In genomic region chr3:52892625-52893311, GRCh38 we compare ENCODE assay signal across 8 cellular contexts. TPM values are rescaled to one million over a fixed set of nuclear protein-coding genes. Genes with fewer than 3 reads are reported as not detected.
DNase-seq lines count a peak whose midpoint lies in the region; ATAC-seq and TF ChIP-seq lines count a peak whose summit lies in the region.

No MANE protein-coding gene starts in this region.

- H4K8ac ChIP-seq in neuronal stem cell (ENCODE audit: low read depth, low read length) = no peak overlapping the region

- no peak for ATAC-seq in DND-41 (ENCODE audit: insufficient read depth, low read depth)
- no peak for ATAC-seq in body of pancreas
- no peak for ATAC-seq in HG03139 (IDR thresholded peaks at IDR 0.05; ENCODE audit: unreplicated experiment)

- H3K27me3 ChIP-seq in DND-41 (ENCODE audit: insufficient read depth, low read length, poor library complexity) (no peaks in the 10 kb centered on the region), OCI-LY3 (ENCODE audit: low read depth, low read length) (no peaks in the 10 kb centered on the region), body of pancreas (no peaks in the 10 kb centered on the region), osteoblast (ENCODE audit: insufficient read depth, low read length) (no peaks in the 10 kb centered on the region), neuronal stem cell (ENCODE audit: control insufficient read depth in 3 of 3, insufficient read depth in 3 of 3, low read depth in 1 of 3, low read length in 3 of 3) (no peaks in the 10 kb centered on the region), left ventricle myocardium inferior (ENCODE audit: low read depth) (no peaks in the 10 kb centered on the region)

- intact Hi-C loops in body of pancreas (cut with DNase I) (no loop called here), left ventricle myocardium inferior (cut with micrococcal nuclease) (no loop called here)

- H3K14ac ChIP-seq in neuronal stem cell (ENCODE audit: low read length) = no peak overlapping the region

- H2BK15ac ChIP-seq in neuronal stem cell (ENCODE audit: low read length) = no peak overlapping the region

- no peak overlapping the region for H4K91ac ChIP-seq in neuronal stem cell (ENCODE audit: low read depth, low read length, poor library complexity)

- H2AK5ac ChIP-seq in neuronal stem cell (ENCODE audit: low read depth, low read length) = no peak overlapping the region

- H3K4me1 ChIP-seq in DND-41 (ENCODE audit: insufficient read depth, low read length) = peaks cover 26% of the 10 kb centered on the region
- peaks cover 27% of the 10 kb centered on the region for H3K4me1 ChIP-seq in OCI-LY3 (ENCODE audit: low read length)
- H3K4me1 ChIP-seq in body of pancreas = peaks cover 71% of the 10 kb centered on the region
- peaks cover 29% of the 10 kb centered on the region for H3K4me1 ChIP-seq in osteoblast (ENCODE audit: insufficient read depth, low read length)
- peaks cover 4 to 6% of the 10 kb centered on the region in 2 donors for H3K4me1 ChIP-seq in neuronal stem cell (ENCODE audit: control insufficient read depth in 2 of 2, insufficient read depth in 1 of 2, low read depth in 1 of 2, low read length in 2 of 2)
- peaks cover 67% of the 10 kb centered on the region for H3K4me1 ChIP-seq in left ventricle myocardium inferior

- peaks cover 2% of the 10 kb centered on the region for H3K79me1 ChIP-seq in neuronal stem cell (ENCODE audit: low read depth, low read length)

- H3K27ac ChIP-seq in DND-41 (ENCODE audit: low read length) (no peak overlapping the region), OCI-LY3 (ENCODE audit: low read length) (no peak overlapping the region), body of pancreas (peak overlapping the region; percentile 18 to 79 (median 62)), osteoblast (ENCODE audit: low read depth, low read length) (peak overlapping the region; percentile 5), neuronal stem cell (replicated peaks; ENCODE audit: low read length) (no peak overlapping the region), left ventricle myocardium inferior (replicated peaks) (no peak overlapping the region)

- 53 to 61% methylated on average over 8 of the region's 8 CpGs for WGBS in body of pancreas, 2 donors
- WGBS in neuronal stem cell (ENCODE audit: extremely low coverage in 2 of 2, insufficient read length in 2 of 2, insufficient replicate concordance in 1 of 2), 2 donors = no CpG with 5 or more reads among the region's 8 CpGs

- H4K20me1 ChIP-seq in DND-41 (ENCODE audit: insufficient read depth, low read length) (peaks cover 18% of the 10 kb centered on the region; the same call in 1 of the 2 replicates), OCI-LY3 (ENCODE audit: insufficient read depth, low read length) (no peaks in the 10 kb centered on the region), osteoblast (ENCODE audit: insufficient read depth, low read length) (peaks cover 17% of the 10 kb centered on the region)

- TF ChIP-seq POLR2A in body of pancreas (IDR thresholded peaks at IDR 0.05) = no peak

- peak; percentile 3 for TF ChIP-seq CTCF in DND-41 (IDR thresholded peaks at IDR 0.05; ENCODE audit: borderline replicate concordance, extremely low read depth, low read length, poor library complexity, severe bottlenecking)
- peak; percentile 45 for TF ChIP-seq CTCF in OCI-LY3 (IDR thresholded peaks at IDR 0.05; ENCODE audit: low read depth, low read length)
- peak in 2 of 7 experiments; percentile 4 to 14 for TF ChIP-seq CTCF in body of pancreas (IDR thresholded peaks at IDR 0.05)
- no peak for TF ChIP-seq CTCF in osteoblast (IDR thresholded peaks at IDR 0.05; ENCODE audit: extremely low read depth, low read depth, low read length)
- TF ChIP-seq CTCF in left ventricle myocardium inferior (IDR thresholded peaks at IDR 0.05; ENCODE audit: borderline replicate concordance) = no peak

- no peak overlapping the region for H3K4ac ChIP-seq in neuronal stem cell (ENCODE audit: low read length)

- no peak overlapping the region for H3K4me2 ChIP-seq in DND-41 (ENCODE audit: insufficient read depth, low read length)
- peak overlapping the region; percentile 73 for H3K4me2 ChIP-seq in OCI-LY3 (ENCODE audit: low read length)
- H3K4me2 ChIP-seq in osteoblast (ENCODE audit: insufficient read depth, low read length) = peak overlapping the region; percentile 65
- H3K4me2 ChIP-seq in neuronal stem cell (ENCODE audit: insufficient read depth, low read length, poor library complexity, severe bottlenecking) = no peak overlapping the region

- H3K4me3 ChIP-seq in DND-41 (ENCODE audit: low read depth in 1 of 2, low read length in 2 of 2) (no peak overlapping the region), OCI-LY3 (ENCODE audit: low read length) (peak overlapping the region; percentile 66), body of pancreas (no peak overlapping the region), osteoblast (ENCODE audit: insufficient read depth, low read length) (peak overlapping the region; percentile 50), neuronal stem cell (ENCODE audit: low read length in 2 of 2) (no peak overlapping the region), left ventricle myocardium inferior (no peak overlapping the region)

- H2BK12ac ChIP-seq in neuronal stem cell (ENCODE audit: low read length) = no peak overlapping the region

- H3K79me2 ChIP-seq in DND-41 (ENCODE audit: insufficient read depth, low read length) = peaks cover 37% of the 10 kb centered on the region
- peaks cover 9% of the 10 kb centered on the region; the same call in 1 of the 2 replicates for H3K79me2 ChIP-seq in OCI-LY3 (ENCODE audit: low read length)
- peaks cover 79% of the 10 kb centered on the region for H3K79me2 ChIP-seq in osteoblast (ENCODE audit: insufficient read depth, low read length)

- H3K36me3 ChIP-seq in DND-41 (ENCODE audit: insufficient read depth, low read length) = peaks cover 6% of the 10 kb centered on the region; the same call in 1 of the 2 replicates
- no peaks in the 10 kb centered on the region for H3K36me3 ChIP-seq in OCI-LY3 (replicated peaks; ENCODE audit: low read depth, low read length)
- H3K36me3 ChIP-seq in body of pancreas (replicated peaks in 1 of 2; ENCODE audit: insufficient read depth in 1 of 2, low read depth in 2 of 2) = no peaks in the 10 kb centered on the region
- H3K36me3 ChIP-seq in osteoblast (ENCODE audit: insufficient read depth, low read length) = no peaks in the 10 kb centered on the region
- peaks cover 2 to 4% of the 10 kb centered on the region in 2 donors for H3K36me3 ChIP-seq in neuronal stem cell (replicated peaks in 1 of 2; ENCODE audit: control insufficient read depth in 2 of 2, insufficient read depth in 2 of 2, low read length in 2 of 2)
- no peaks in the 10 kb centered on the region for H3K36me3 ChIP-seq in left ventricle myocardium inferior

- no peak for DNase-seq in DND-41
- DNase-seq in body of pancreas = no peak
- DNase-seq in osteoblast (ENCODE audit: insufficient read length, low spot score, missing footprints) = no peak
- no peak for DNase-seq in NCI-H187 treated with DMSO at 0.1 percent for 48 hours (lab: John Stamatoyannopoulos, UW)
- DNase-seq in neuronal stem cell (ENCODE audit: low spot score) = no peak
- DNase-seq in left ventricle myocardium inferior = no peak

- no peak overlapping the region for H2BK5ac ChIP-seq in neuronal stem cell (ENCODE audit: low read length)

- no peak overlapping the region for H3K23ac ChIP-seq in neuronal stem cell (ENCODE audit: low read depth, low read length, poor library complexity)

- H3K9ac ChIP-seq in DND-41 (ENCODE audit: low read depth, low read length) (no peak overlapping the region), OCI-LY3 (ENCODE audit: low read length) (peak overlapping the region; percentile 38), neuronal stem cell (ENCODE audit: low read depth, low read length, poor library complexity) (no peak overlapping the region)

- no peak overlapping the region for H2BK120ac ChIP-seq in neuronal stem cell (ENCODE audit: low read depth, low read length)

- H3K9me3 ChIP-seq in DND-41 (ENCODE audit: insufficient read depth, low read length, severe bottlenecking) (no peaks in the 10 kb centered on the region), OCI-LY3 (ENCODE audit: insufficient read depth, low read length) (no peaks in the 10 kb centered on the region), body of pancreas (no peaks in the 10 kb centered on the region), osteoblast (ENCODE audit: low read depth, low read length) (no peaks in the 10 kb centered on the region), neuronal stem cell (replicated peaks in 1 of 2; ENCODE audit: control insufficient read depth in 2 of 2, insufficient read depth in 1 of 2, low read depth in 1 of 2, low read length in 2 of 2) (no peaks in the 10 kb centered on the region), left ventricle myocardium inferior (replicated peaks) (no peaks in the 10 kb centered on the region)

- no peak overlapping the region for H3K18ac ChIP-seq in neuronal stem cell (ENCODE audit: low read length)

- H2AFZ ChIP-seq in DND-41 (ENCODE audit: low read depth, low read length) (no peak overlapping the region), OCI-LY3 (ENCODE audit: low read depth, low read length) (peak overlapping the region; percentile 80), osteoblast (ENCODE audit: low read length) (peak overlapping the region; percentile 39), neuronal stem cell (ENCODE audit: low read length) (no peak overlapping the region)

RNA-seq across cellular contexts. Expression of gene STIMATE, which starts 4.6 kb away (rescaled TPM):
- total RNA-seq in body of pancreas = 10 to 100 TPM; 13.0 to 63.0 TPM
- 11.5 and 18.5 TPM in 2 replicates for total RNA-seq in osteoblast
- polyA plus RNA-seq in neuronal stem cell (2013, experiment 1 of 2) = 11.6 TPM
- 11.8 TPM for polyA plus RNA-seq in neuronal stem cell (2013, experiment 2 of 2)
- total RNA-seq in left ventricle myocardium inferior = 6.3 TPM

RNA-seq across cellular contexts. Expression of gene MUSTN1, which starts 57.9 kb away (rescaled TPM):
- total RNA-seq in body of pancreas = 1 to 10 TPM in 1 of 2 donors, not detected in 1; 3.9 TPM
- total RNA-seq in osteoblast = 1.4 TPM in 1 of 2 replicates, not detected in the other
- 10.7 TPM for polyA plus RNA-seq in neuronal stem cell (2013, experiment 1 of 2)
- 10.5 TPM for polyA plus RNA-seq in neuronal stem cell (2013, experiment 2 of 2)
- total RNA-seq in left ventricle myocardium inferior = 32.7 TPM

Comparison
In these comparisons a context has a peak if more than half of its experiments do, and no peak if none do; other contexts are left out.
1. H2AFZ ChIP-seq: peak in OCI-LY3 (single experiment) and osteoblast (single experiment); none in DND-41 (single experiment) and neuronal stem cell (single experiment).
2. H3K27ac ChIP-seq: peak in body of pancreas (4 of 4) and osteoblast (single experiment); none in DND-41 (single experiment), OCI-LY3 (single experiment), neuronal stem cell (single experiment) and left ventricle myocardium inferior (single experiment).
3. H3K4me2 ChIP-seq: peak in OCI-LY3 (single experiment) and osteoblast (single experiment); none in DND-41 (single experiment) and neuronal stem cell (single experiment).
4. H3K4me3 ChIP-seq: peak in OCI-LY3 (single experiment) and osteoblast (single experiment); none in DND-41 (0 of 2), body of pancreas (0 of 2), neuronal stem cell (0 of 2) and left ventricle myocardium inferior (single experiment).
5. CTCF ChIP-seq: peak in DND-41 (single experiment) and OCI-LY3 (single experiment); none in osteoblast (single experiment) and left ventricle myocardium inferior (single experiment).